10 cellular contexts compared by ENCODE assay signal in the genomic region with DNA sequence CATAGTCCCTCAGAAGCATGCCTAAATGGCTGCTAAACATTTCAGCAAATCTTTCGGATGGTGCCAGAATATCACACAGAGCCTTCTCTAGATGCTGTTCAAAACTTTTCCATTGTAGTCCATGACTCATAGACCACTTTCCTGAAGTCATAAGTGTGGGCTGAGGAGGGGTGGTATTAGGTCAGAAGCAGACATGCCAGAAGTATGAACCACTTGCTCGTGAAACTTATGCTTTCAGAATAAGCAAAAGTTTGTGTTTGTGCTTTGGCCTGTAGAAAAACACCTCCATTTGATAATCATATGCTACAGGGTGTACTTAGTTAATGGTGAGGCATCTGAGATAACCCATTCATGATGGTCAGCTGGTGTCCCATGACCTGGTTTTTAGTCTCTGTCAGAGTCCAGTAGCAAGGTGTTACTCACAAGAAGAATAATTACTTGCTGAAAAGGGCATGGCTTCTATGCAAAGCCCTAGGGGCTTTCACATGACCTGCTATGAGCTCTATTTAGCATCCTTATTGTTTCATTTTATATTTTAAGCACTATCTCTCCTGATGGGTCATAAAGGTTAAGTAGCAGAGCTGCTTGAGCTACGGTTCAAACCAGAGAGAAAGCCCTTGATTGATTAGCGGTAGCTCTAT.
A peak's percentile ranks its signal among the peaks of the same experiment; 100 is the strongest.
DNase-seq lines count a peak whose midpoint lies in the region; ATAC-seq and TF ChIP-seq lines count a peak whose summit lies in the region.
"Had no signal": no experiment of that assay in that cellular context is flagged by ENCODE, and none has a peak within 500 bp of the region (broad histone marks: within the 10 kb centered on the region; RNA-seq: fewer than 3 reads in every experiment).

No MANE protein-coding gene starts in this region.

- H3K9me3 ChIP-seq in ovary: no peaks in the 10 kb centered on the region
- H3K9me3 ChIP-seq: thyroid gland had no signal

- no peak for DNase-seq in natural killer cell treated with Interleukin-12 subunit alpha and Interleukin-12 subunit beta and Interleukin-15 and Interleukin-18, amount 100 ng/mL, for 72 hours (ENCODE audit: low spot score)
- DNase-seq in natural killer cell: no peak
- peak; percentile 51 for DNase-seq in SK-MEL-5 (ENCODE audit: low read depth, low spot score)
- DNase-seq in fibroblast of peridontal ligament (ENCODE audit: extremely low read depth): peak; percentile 92
- peak; percentile 12 to 18 for DNase-seq in stimulated activated naive CD8-positive, alpha-beta T cell treated with anti-CD3 and anti-CD28 coated beads, Interleukin-15, amount 100 ng/mL, for 72 hours
- no peak for DNase-seq in ovary
- no peak for DNase-seq in dorsolateral prefrontal cortex
- no peak for DNase-seq in NCI-H774 (lab: John Stamatoyannopoulos, UW)
- DNase-seq: Calu3, thyroid gland had no signal

- ATAC-seq in natural killer cell treated with Interleukin-12 subunit alpha and Interleukin-12 subunit beta and Interleukin-15 and Interleukin-18, amount 100 ng/mL, for 72 hours: peak; percentile 82
- ATAC-seq in natural killer cell: no peak
- peak; percentile 90 for ATAC-seq in stimulated activated naive CD8-positive, alpha-beta T cell treated with anti-CD3 and anti-CD28 coated beads, Interleukin-15, amount 100 ng/mL, for 72 hours

- H3K4me3 Mint-ChIP-seq in natural killer cell treated with Interleukin-12 subunit alpha and Interleukin-12 subunit beta and Interleukin-15 and Interleukin-18, amount 100 ng/mL, for 72 hours: peak overlapping the region; percentile 13
- H3K4me3 Mint-ChIP-seq in natural killer cell: no peak overlapping the region
- peak overlapping the region in 1 of 2 donors; percentile 2 for H3K4me3 Mint-ChIP-seq in stimulated activated naive CD8-positive, alpha-beta T cell treated with anti-CD3 and anti-CD28 coated beads, Interleukin-15, amount 100 ng/mL, for 72 hours

- no peaks in the 10 kb centered on the region for H3K4me1 ChIP-seq in ovary (ENCODE audit: insufficient read depth)
- H3K4me1 ChIP-seq: thyroid gland had no signal

- intact Hi-C loops in natural killer cell (cut with micrococcal nuclease) (no loop called here), ovary (cut with DNase I) (no loop called here), dorsolateral prefrontal cortex (cut with DNase I) (no loop called here)

- in situ Hi-C loops in SK-MEL-5 (cut with HindIII; ENCODE audit: low pct_unique_long_range_greater_than_20kb, low sequenced_read_pairs): no loop called here

- H3K4me1 Mint-ChIP-seq in natural killer cell treated with Interleukin-12 subunit alpha and Interleukin-12 subunit beta and Interleukin-15 and Interleukin-18, amount 100 ng/mL, for 72 hours (ENCODE audit: low read depth in 2 of 2): peaks cover 17 to 18% of the 10 kb centered on the region in 2 donors
- H3K4me1 Mint-ChIP-seq in natural killer cell: peaks cover 7 to 15% of the 10 kb centered on the region in 2 donors
- peaks cover 22% of the 10 kb centered on the region for H3K4me1 Mint-ChIP-seq in stimulated activated naive CD8-positive, alpha-beta T cell treated with anti-CD3 and anti-CD28 coated beads, Interleukin-15, amount 100 ng/mL, for 72 hours

- no peak for TF ChIP-seq EP300 in ovary (IDR thresholded peaks at IDR 0.05)

- H3K27ac ChIP-seq in ovary (no peak overlapping the region), dorsolateral prefrontal cortex (no peak overlapping the region)
- H3K27ac ChIP-seq: thyroid gland had no signal

- no peak for TF ChIP-seq POLR2A in ovary (IDR thresholded peaks at IDR 0.05)

- H3K4me3 ChIP-seq in ovary (no peak overlapping the region), dorsolateral prefrontal cortex (no peak overlapping the region)
- H3K4me3 ChIP-seq: thyroid gland had no signal

- H3K27ac Mint-ChIP-seq in natural killer cell treated with Interleukin-12 subunit alpha and Interleukin-12 subunit beta and Interleukin-15 and Interleukin-18, amount 100 ng/mL, for 72 hours: peak overlapping the region; percentile 18 to 38
- H3K27ac Mint-ChIP-seq in natural killer cell: no peak overlapping the region
- peak overlapping the region in 1 of 2 donors; percentile 31 for H3K27ac Mint-ChIP-seq in stimulated activated naive CD8-positive, alpha-beta T cell treated with anti-CD3 and anti-CD28 coated beads, Interleukin-15, amount 100 ng/mL, for 72 hours

- WGBS in ovary, 3 donors: 54 to 76% (median 73%) methylated on average over 4 of the region's 4 CpGs

- H3K36me3 ChIP-seq in ovary: no peaks in the 10 kb centered on the region
- H3K36me3 ChIP-seq: thyroid gland had no signal

- H3K27me3 Mint-ChIP-seq in natural killer cell treated with Interleukin-12 subunit alpha and Interleukin-12 subunit beta and Interleukin-15 and Interleukin-18, amount 100 ng/mL, for 72 hours: no peaks in the 10 kb centered on the region
- H3K27me3 Mint-ChIP-seq in natural killer cell (ENCODE audit: low read depth in 2 of 2): peaks cover 3 to 8% of the 10 kb centered on the region in 2 donors
- H3K27me3 Mint-ChIP-seq in stimulated activated naive CD8-positive, alpha-beta T cell treated with anti-CD3 and anti-CD28 coated beads, Interleukin-15, amount 100 ng/mL, for 72 hours: no peaks in the 10 kb centered on the region

- no peaks in the 10 kb centered on the region for H3K27me3 ChIP-seq in ovary
- peaks cover 0 to 2% (median 0%) of the 10 kb centered on the region in 45 donors for H3K27me3 ChIP-seq in dorsolateral prefrontal cortex
- H3K27me3 ChIP-seq: thyroid gland had no signal

- H3K36me3 Mint-ChIP-seq in natural killer cell treated with Interleukin-12 subunit alpha and Interleukin-12 subunit beta and Interleukin-15 and Interleukin-18, amount 100 ng/mL, for 72 hours: no peaks in the 10 kb centered on the region
- no peaks in the 10 kb centered on the region for H3K36me3 Mint-ChIP-seq in natural killer cell

- TF ChIP-seq CTCF in natural killer cell (IDR thresholded peaks at IDR 0.05) (no peak), ovary (IDR thresholded peaks at IDR 0.05) (no peak), dorsolateral prefrontal cortex (IDR thresholded peaks at IDR 0.05 in 54 of 56, conservative IDR thresholded peaks at IDR 0.05 in 2 of 56; ENCODE audit: low read depth in 1 of 56, partially characterized antibody in 56 of 56) (no peak)

- no peaks in the 10 kb centered on the region for H3K9me3 Mint-ChIP-seq in natural killer cell treated with Interleukin-12 subunit alpha and Interleukin-12 subunit beta and Interleukin-15 and Interleukin-18, amount 100 ng/mL, for 72 hours
- no peaks in the 10 kb centered on the region for H3K9me3 Mint-ChIP-seq in natural killer cell
- H3K9me3 Mint-ChIP-seq in stimulated activated naive CD8-positive, alpha-beta T cell treated with anti-CD3 and anti-CD28 coated beads, Interleukin-15, amount 100 ng/mL, for 72 hours: no peaks in the 10 kb centered on the region

Comparison
In these comparisons a context has a peak if more than half of its experiments do, and no peak if none do; other contexts are left out.
1. ATAC-seq: peak in natural killer cell treated with Interleukin-12 subunit alpha and Interleukin-12 subunit beta and Interleukin-15 and Interleukin-18, amount 100 ng/mL, for 72 hours (2 of 2) and stimulated activated naive CD8-positive, alpha-beta T cell treated with anti-CD3 and anti-CD28 coated beads, Interleukin-15, amount 100 ng/mL, for 72 hours (single experiment); none in natural killer cell (0 of 3).
2. H3K27ac Mint-ChIP-seq: peak in natural killer cell treated with Interleukin-12 subunit alpha and Interleukin-12 subunit beta and Interleukin-15 and Interleukin-18, amount 100 ng/mL, for 72 hours (2 of 2); none in natural killer cell (0 of 2).
3. DNase-seq: peak in SK-MEL-5 (single experiment), fibroblast of peridontal ligament (single experiment) and stimulated activated naive CD8-positive, alpha-beta T cell treated with anti-CD3 and anti-CD28 coated beads, Interleukin-15, amount 100 ng/mL, for 72 hours (2 of 2); none in natural killer cell treated with Interleukin-12 subunit alpha and Interleukin-12 subunit beta and Interleukin-15 and Interleukin-18, amount 100 ng/mL, for 72 hours (single experiment), natural killer cell (single experiment), ovary (0 of 5), dorsolateral prefrontal cortex (0 of 10) and NCI-H774 (single experiment).